1 cellular context compared by ENCODE assay signal in genomic region chr14:24387014-24387355, GRCh38.
TF ChIP-seq lines count a peak whose summit lies in the region.

No MANE protein-coding gene starts in this region.

TF ChIP-seq in K562, 482 proteins besides CTCF, POLR2A, EP300 and RAD21:
- TF ChIP-seq ZNF324 (CRISPR knock-in tag; IDR thresholded peaks at IDR 0.05): no peak
TF ChIP-seq in K562: peak in this region for 0.
